Comparison of ENCODE assay signal across 16 cellular contexts in the genomic region with DNA sequence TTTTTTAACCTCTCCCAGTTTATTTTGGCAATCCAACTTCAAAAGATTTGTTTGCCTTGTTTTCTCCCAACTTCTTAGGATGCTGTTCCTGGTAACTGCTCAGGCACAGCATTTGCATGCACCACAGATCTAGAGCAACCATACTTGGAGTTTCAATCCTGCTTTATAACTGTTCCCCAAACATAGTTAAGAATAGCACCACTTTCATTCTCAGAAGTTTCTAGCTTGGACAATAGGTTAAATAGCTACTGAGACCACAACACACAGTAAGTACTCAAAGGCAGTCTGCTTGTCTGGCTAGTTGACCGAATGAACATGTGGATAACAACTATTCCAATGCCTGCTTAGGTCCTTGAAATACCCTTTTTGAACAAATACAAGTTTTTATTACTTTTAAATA.
A peak's percentile ranks its signal among the peaks of the same experiment; 100 is the strongest.
DNase-seq lines count a peak whose midpoint lies in the region; ATAC-seq and TF ChIP-seq lines count a peak whose summit lies in the region.
"Had no signal": no experiment of that assay in that cellular context is flagged by ENCODE, and none has a peak within 500 bp of the region (broad histone marks: within the 10 kb centered on the region; RNA-seq: fewer than 3 reads in every experiment).

No MANE protein-coding gene starts in this region.

- no peak for TF ChIP-seq CTCF in GM12865 (IDR thresholded peaks at IDR 0.05; ENCODE audit: insufficient read depth, low read depth, low read length, missing control alignments)

- peak; percentile 42 for DNase-seq in GM12865 (ENCODE audit: low read depth)
- DNase-seq in cerebellar cortex (ENCODE audit: low spot score): peak; percentile 10
- DNase-seq in pons (ENCODE audit: low spot score): peak; percentile 59
- no peak for DNase-seq in EL
- DNase-seq in mucosa of gallbladder (ENCODE audit: low spot score): no peak
- DNase-seq in NCI-H1930 (lab: John Stamatoyannopoulos, UW): no peak
- no peak for DNase-seq in NCI-H1092 (lab: John Stamatoyannopoulos, UW)
- DNase-seq: activated CD8-positive, alpha-beta T cell treated with anti-CD3 and anti-CD28 coated beads for 36 hours; anterior cingulate cortex; BE2C; DMS53; hippocampal formation; left lung; NCI-H1694 treated with DMSO at 0.1 percent for 48 hours; SK-N-SH had no signal

- H3K4me3 ChIP-seq in GM12865 (ENCODE audit: low read depth, low read length): no peak overlapping the region
- H3K4me3 ChIP-seq: left lung had no signal

- ATAC-seq in GM21529 (IDR thresholded peaks at IDR 0.05; ENCODE audit: unreplicated experiment): peak; percentile 51
- ATAC-seq: activated CD8-positive, alpha-beta T cell treated with anti-CD3 and anti-CD28 coated beads for 36 hours; left lung had no signal

Comparison
In these comparisons a context has a peak if more than half of its experiments do, and no peak if none do; other contexts are left out.
1. DNase-seq: peak in GM12865 (single experiment), cerebellar cortex (single experiment) and pons (single experiment); none in EL (single experiment), mucosa of gallbladder (single experiment), NCI-H1930 (0 of 2) and NCI-H1092 (single experiment).